17 cellular contexts compared by ENCODE assay signal in genomic region chr3:138049157-138049919, GRCh38. TPM values are rescaled to one million over a fixed set of nuclear protein-coding genes. Genes with fewer than 3 reads are reported as not detected.
DNase-seq lines count a peak whose midpoint lies in the region; ATAC-seq and TF ChIP-seq lines count a peak whose summit lies in the region.
"Had no signal": no experiment of that assay in that cellular context is flagged by ENCODE, and none has a peak within 500 bp of the region (broad histone marks: within the 10 kb centered on the region; RNA-seq: fewer than 3 reads in every experiment).

No MANE protein-coding gene starts in this region.

- peak; percentile 73 for ATAC-seq in WTC11
- no peak for ATAC-seq in GM19452 (IDR thresholded peaks at IDR 0.05; ENCODE audit: unreplicated experiment)
- ATAC-seq in GM21423 (IDR thresholded peaks at IDR 0.05; ENCODE audit: unreplicated experiment), result no peak

- H3K9me3 Mint-ChIP-seq in WTC11 (no peaks in the 10 kb centered on the region), nephron progenitor cell (no peaks in the 10 kb centered on the region)
- H3K9me3 Mint-ChIP-seq: brain; CD4-positive, alpha-beta T cell had no signal

- POLR2A ChIA-PET in WTC11 (lab: Charles Lee), result no interaction called here

- H3K4me1 Mint-ChIP-seq in WTC11, result peaks cover 18% of the 10 kb centered on the region
- H3K4me1 Mint-ChIP-seq in nephron progenitor cell, result no peaks in the 10 kb centered on the region
- H3K4me1 Mint-ChIP-seq: naive B cell had no signal

- H3K36me3 Mint-ChIP-seq in WTC11 (no peaks in the 10 kb centered on the region), nephron progenitor cell (ENCODE audit: low read depth) (peaks cover 9% of the 10 kb centered on the region)
- H3K36me3 Mint-ChIP-seq: naive B cell had no signal

- H3K27ac Mint-ChIP-seq in WTC11 (no peak overlapping the region), nephron progenitor cell (no peak overlapping the region)
- H3K27ac Mint-ChIP-seq: CD4-positive, alpha-beta T cell; naive B cell had no signal

- TF ChIP-seq CTCF in GM12875 (IDR thresholded peaks at IDR 0.05; ENCODE audit: borderline replicate concordance, insufficient read depth, low read depth, low read length) (0 out of 2 replicates have a peak, but pooled peaks have one; percentile 18), WTC11 (IDR thresholded peaks at IDR 0.05) (no peak), nephron progenitor cell (IDR thresholded peaks at IDR 0.05) (no peak)

- DNase-seq in AG08396 (ENCODE audit: low spot score) (peak; percentile 65), WTC11 (ENCODE audit: low spot score) (peak; percentile 33), hepatic stellate cell (ENCODE audit: low spot score) (peak; percentile 48), NCI-H526 (lab: John Stamatoyannopoulos, UW) (no peak), nephron progenitor cell (no peak)
- DNase-seq: activated T-cell treated with anti-CD3 and anti-CD28 coated beads for 4 hours; CD4-positive, alpha-beta T cell; naive B cell; NCI-H1048; SJCRH30; uterus had no signal

- CTCF ChIA-PET in WTC11 (lab: Charles Lee), result interaction anchor here (0.5 to 1.0 kb wide), 2 partner anchors 9 to 289 kb away, joined by 3 to 4 read pairs; no protein-coding TSS in a partner anchor

- H3K4me3 ChIP-seq in GM12875 (ENCODE audit: low read depth, low read length), result no peak overlapping the region
- H3K4me3 ChIP-seq: SJCRH30, skin epidermis, uterus had no signal

- H3K4me3 Mint-ChIP-seq in WTC11 (no peak overlapping the region), nephron progenitor cell (no peak overlapping the region)
- H3K4me3 Mint-ChIP-seq: brain; CD4-positive, alpha-beta T cell had no signal

- no peaks in the 10 kb centered on the region for H3K27me3 Mint-ChIP-seq in WTC11 (ENCODE audit: low read depth)
- H3K27me3 Mint-ChIP-seq in nephron progenitor cell (ENCODE audit: low read depth, poor library complexity), result peaks cover 2% of the 10 kb centered on the region
- H3K27me3 Mint-ChIP-seq: brain had no signal

TF ChIP-seq in WTC11, 78 proteins besides CTCF, POLR2A, EP300 and RAD21:
- TF ChIP-seq FOXK1 (CRISPR knock-in tag; IDR thresholded peaks at IDR 0.05), result no peak
- TF ChIP-seq E2F4 (CRISPR knock-in tag; IDR thresholded peaks at IDR 0.05; ENCODE audit: borderline replicate concordance, low read depth), result no peak
- TF ChIP-seq ZBTB21 (CRISPR knock-in tag; IDR thresholded peaks at IDR 0.05; ENCODE audit: borderline replicate concordance), result no peak

RNA-seq across cellular contexts. Expression of gene CLDN18, which starts 39.4 kb away (rescaled TPM):
- total RNA-seq in WTC11 (2021), result 0.13 to 0.23 TPM (median 0.16 TPM) in 3 replicates
- total RNA-seq: CD4-positive, alpha-beta T cell; NCI-H460; SJCRH30; uterus had no signal

Comparison
In these comparisons a context has a peak if more than half of its experiments do, and no peak if none do; other contexts are left out.
1. DNase-seq: peak in AG08396 (single experiment), WTC11 (single experiment) and hepatic stellate cell (single experiment); none in NCI-H526 (0 of 2) and nephron progenitor cell (single experiment).